Comparison of ENCODE assay signal across 8 cellular contexts in the genomic region with DNA sequence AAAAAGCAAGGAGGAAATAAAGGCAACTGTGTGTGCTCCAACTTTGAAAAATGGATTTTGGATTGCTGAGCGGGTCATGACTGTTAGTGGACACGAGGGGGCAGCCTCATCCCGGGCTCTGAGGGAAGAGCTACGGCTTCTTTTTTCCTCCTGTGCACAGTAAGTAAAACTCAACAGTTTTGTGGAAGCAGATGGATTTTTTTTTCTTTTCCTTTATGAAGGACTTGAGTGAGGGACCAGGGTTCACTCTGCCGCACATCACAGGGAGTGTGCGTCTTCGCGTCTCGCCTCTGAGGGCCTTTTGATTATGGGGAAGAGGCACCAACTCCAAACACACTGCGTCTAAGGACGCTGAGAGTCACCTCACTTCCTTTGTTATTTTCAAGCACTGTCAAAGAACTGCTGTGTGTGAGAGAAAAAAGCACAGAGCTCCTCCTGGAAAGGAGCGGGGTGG.
A peak's percentile ranks its signal among the peaks of the same experiment; 100 is the strongest.
DNase-seq lines count a peak whose midpoint lies in the region; ATAC-seq, FAIRE-seq and TF ChIP-seq lines count a peak whose summit lies in the region.

No MANE protein-coding gene starts in this region.

- H3K36me3 Mint-ChIP-seq in activated naive CD8-positive, alpha-beta T cell treated with anti-CD3 and anti-CD28 coated beads, Interleukin-2, amount 50 U/mL, for 24 hours (ENCODE audit: low read depth): no peaks in the 10 kb centered on the region

- CTCF ChIA-PET in OCI-LY7 (lab: Charles Lee; ENCODE audit: unreplicated experiment): interaction anchor here (0.6 to 1.2 kb wide), 2 partner anchors 18 to 112 kb away, joined by 3 to 4 read pairs; no protein-coding TSS in a partner anchor

- no peak overlapping the region for H4K91ac ChIP-seq in trophoblast cell (ENCODE audit: low read depth, low read length)

- no peaks in the 10 kb centered on the region for H3K9me3 Mint-ChIP-seq in activated naive CD8-positive, alpha-beta T cell treated with anti-CD3 and anti-CD28 coated beads, Interleukin-2, amount 50 U/mL, for 24 hours

- H3K36me3 ChIP-seq in OCI-LY7 (ENCODE audit: insufficient read depth, low read length) (no peaks in the 10 kb centered on the region), trophoblast cell (ENCODE audit: control insufficient read depth in 1 of 2, insufficient read depth in 2 of 2, low read length in 2 of 2) (no peaks in the 10 kb centered on the region)

- DNase-seq in OCI-LY7 (ENCODE audit: low spot score) (peak; percentile 40), left cardiac atrium (peak; percentile 46), trophoblast cell (peak; percentile 6 to 55), RCC 7860 (ENCODE audit: low spot score) (no peak)
- DNase-seq in activated naive CD8-positive, alpha-beta T cell treated with anti-CD3 and anti-CD28 coated beads, Interleukin-2, amount 50 U/mL, for 24 hours: peak; percentile 31

- peak overlapping the region; percentile 37 for H3K4me3 Mint-ChIP-seq in activated naive CD8-positive, alpha-beta T cell treated with anti-CD3 and anti-CD28 coated beads, Interleukin-2, amount 50 U/mL, for 24 hours

- H3K4ac ChIP-seq in trophoblast cell (ENCODE audit: low read depth, low read length): no peak overlapping the region

- H3K27me3 ChIP-seq in trophoblast cell (ENCODE audit: insufficient read depth, low read length): no peaks in the 10 kb centered on the region

- peak overlapping the region; percentile 11 for H2BK12ac ChIP-seq in trophoblast cell (ENCODE audit: low read length)

- ATAC-seq in GM18858 (IDR thresholded peaks at IDR 0.05; ENCODE audit: unreplicated experiment) (peak; percentile 69), HG03175 (IDR thresholded peaks at IDR 0.05; ENCODE audit: unreplicated experiment) (peak; percentile 83), left cardiac atrium (peak; percentile 68 to 79)
- no peak for ATAC-seq in activated naive CD8-positive, alpha-beta T cell treated with anti-CD3 and anti-CD28 coated beads, Interleukin-2, amount 50 U/mL, for 24 hours

- no CpG with 5 or more reads among the region's 12 CpGs for WGBS in trophoblast cell (ENCODE audit: extremely low coverage, insufficient coverage, insufficient read length)

- H3K27ac ChIP-seq in C4-2B: no peak overlapping the region
- H3K27ac ChIP-seq in OCI-LY7 (ENCODE audit: low read depth, low read length, poor library complexity, severe bottlenecking): no peak overlapping the region
- no peak overlapping the region for H3K27ac ChIP-seq in trophoblast cell (ENCODE audit: low read depth, low read length)

- H3K9me2 ChIP-seq in OCI-LY7 (ENCODE audit: insufficient read depth, low read length): no peaks in the 10 kb centered on the region

- no peaks in the 10 kb centered on the region for H3K4me1 ChIP-seq in OCI-LY7 (ENCODE audit: insufficient read depth, low read length, poor library complexity, severe bottlenecking)
- H3K4me1 ChIP-seq in trophoblast cell (ENCODE audit: control insufficient read depth in 1 of 2, insufficient read depth in 2 of 2, low read length in 2 of 2): no peaks in the 10 kb centered on the region

- no peak overlapping the region for H2BK5ac ChIP-seq in trophoblast cell (ENCODE audit: low read depth, low read length, poor library complexity)

- H3K79me2 ChIP-seq in OCI-LY7 (ENCODE audit: insufficient read depth, low read depth, low read length) (no peaks in the 10 kb centered on the region), trophoblast cell (ENCODE audit: control insufficient read depth, insufficient read depth, low read length, poor library complexity) (no peaks in the 10 kb centered on the region)

- no peak for FAIRE-seq in RCC 7860 (lab: Jason Lieb, UNC)

- TF ChIP-seq CTCF in C4-2B (conservative IDR thresholded peaks at IDR 0.05): peak; percentile 94
- TF ChIP-seq CTCF in OCI-LY7 (conservative IDR thresholded peaks at IDR 0.05; ENCODE audit: low read length): peak; percentile 98

- H3K9me3 ChIP-seq in OCI-LY7 (ENCODE audit: low read length): no peaks in the 10 kb centered on the region
- H3K9me3 ChIP-seq in trophoblast cell (ENCODE audit: insufficient read depth, low read depth, low read length): no peaks in the 10 kb centered on the region

- H3K14ac ChIP-seq in trophoblast cell (ENCODE audit: low read length): no peak overlapping the region

- no peak overlapping the region for H2AFZ ChIP-seq in OCI-LY7 (ENCODE audit: low read length)
- peak overlapping the region; percentile 81 for H2AFZ ChIP-seq in trophoblast cell (ENCODE audit: insufficient read depth, low read length, poor library complexity)

- POLR2A ChIA-PET in OCI-LY7 (lab: Charles Lee): interaction anchor here (1.1 kb wide), 1 partner anchor 16 kb away, joined by 3 read pairs; no protein-coding TSS in a partner anchor

- no peak overlapping the region for H3K4me2 ChIP-seq in OCI-LY7 (ENCODE audit: low read length)
- H3K4me2 ChIP-seq in trophoblast cell (ENCODE audit: low read length): peak overlapping the region; percentile 87

- no peaks in the 10 kb centered on the region for H3K79me1 ChIP-seq in trophoblast cell (ENCODE audit: low read length)

- H3K23ac ChIP-seq in trophoblast cell (ENCODE audit: low read length): no peak overlapping the region

- H3K4me1 Mint-ChIP-seq in activated naive CD8-positive, alpha-beta T cell treated with anti-CD3 and anti-CD28 coated beads, Interleukin-2, amount 50 U/mL, for 24 hours: peaks cover 5% of the 10 kb centered on the region

- intact Hi-C loops in OCI-LY7 (cut with micrococcal nuclease; ENCODE audit: unreplicated experiment) (no loop called here), left cardiac atrium (cut with DNase I) (loop anchor here in 1 of 2 donors (2.0 kb wide), 1 partner anchor 1390 kb away; no protein-coding TSS in a partner anchor)

- H4K12ac ChIP-seq in trophoblast cell (ENCODE audit: low read depth, low read length): peak overlapping the region; percentile 85

- H2AK5ac ChIP-seq in trophoblast cell (ENCODE audit: low read length): no peak overlapping the region

- no peak overlapping the region for H3K27ac Mint-ChIP-seq in activated naive CD8-positive, alpha-beta T cell treated with anti-CD3 and anti-CD28 coated beads, Interleukin-2, amount 50 U/mL, for 24 hours

- no peaks in the 10 kb centered on the region for H4K20me1 ChIP-seq in OCI-LY7 (ENCODE audit: insufficient read depth, low read length)

- no peak overlapping the region for H3K4me3 ChIP-seq in OCI-LY7 (ENCODE audit: low read depth, low read length, poor library complexity, severe bottlenecking)
- peak overlapping the region; percentile 65 for H3K4me3 ChIP-seq in trophoblast cell (ENCODE audit: low read depth, low read length)

- peak overlapping the region; percentile 75 for H3K9ac ChIP-seq in trophoblast cell (ENCODE audit: low read length)

- H3K27me3 Mint-ChIP-seq in activated naive CD8-positive, alpha-beta T cell treated with anti-CD3 and anti-CD28 coated beads, Interleukin-2, amount 50 U/mL, for 24 hours: peaks cover 1% of the 10 kb centered on the region

- no TSS peak for BruUV-seq in OCI-LY7 (replicated peaks; lab: Mats Ljungman, UMichigan)

- H2BK120ac ChIP-seq in trophoblast cell (ENCODE audit: insufficient read depth, low read length, poor library complexity): no peak overlapping the region

- H3K18ac ChIP-seq in trophoblast cell (ENCODE audit: low read length): no peak overlapping the region

- H4K8ac ChIP-seq in trophoblast cell (ENCODE audit: low read depth, low read length): peak overlapping the region; percentile 74
